19 cellular contexts compared by ENCODE assay signal in genomic region chr6:11078266-11078665, GRCh38. TPM values are rescaled to one million over a fixed set of nuclear protein-coding genes. Genes with fewer than 3 reads are reported as not detected.
DNase-seq lines count a peak whose midpoint lies in the region; ATAC-seq and TF ChIP-seq lines count a peak whose summit lies in the region.
"Had no signal": no experiment of that assay in that cellular context is flagged by ENCODE, and none has a peak within 500 bp of the region (broad histone marks: within the 10 kb centered on the region; RNA-seq: fewer than 3 reads in every experiment).

No MANE protein-coding gene starts in this region.

- no peaks in the 10 kb centered on the region for H3K79me2 ChIP-seq in Loucy (ENCODE audit: insufficient read depth, low read length)

- no peaks in the 10 kb centered on the region for H3K4me1 ChIP-seq in Loucy (ENCODE audit: insufficient read depth, low read length, poor library complexity, severe bottlenecking)
- H3K4me1 ChIP-seq: A549; BLaER1 treated with 17β-estradiol and CSF1 and Interleukin-3, amounts not matched to agents 10 nM and 100 nM; Caco-2 had no signal

- DNase-seq in OCI-M2 (lab: John Stamatoyannopoulos, UW; ENCODE audit: unreplicated experiment) (peak; percentile 25), left lobe of liver (ENCODE audit: low spot score) (no peak), substantia nigra (lab: John Stamatoyannopoulos, UW) (no peak)
- DNase-seq: AML-193; Caco-2; Calu3; CD4-positive, alpha-beta T cell; CD8-positive, alpha-beta T cell; DMS79 treated with DMSO at 0.1 percent for 48 hours; GF-D8 had no signal

- H2AFZ ChIP-seq in Loucy (ENCODE audit: low read length) = 0 out of 2 replicates have a peak overlapping the region, but pooled peaks have one; percentile 28

- TF ChIP-seq CTCF in Loucy (conservative IDR thresholded peaks at IDR 0.05; ENCODE audit: low read length) = no peak

- H3K27ac ChIP-seq in substantia nigra (ENCODE audit: low read depth, low read length, poor library complexity, severe bottlenecking) = no peak overlapping the region
- H3K27ac ChIP-seq: 22Rv1; A549; BLaER1 treated with 17β-estradiol and CSF1 and Interleukin-3, amounts not matched to agents 10 nM and 100 nM; C4-2B had no signal

- no peaks in the 10 kb centered on the region for H3K36me3 ChIP-seq in Loucy (ENCODE audit: insufficient read depth, low read length)
- H3K36me3 ChIP-seq: BLaER1 treated with 17β-estradiol and CSF1 and Interleukin-3, amounts not matched to agents 10 nM and 100 nM had no signal

- no peaks in the 10 kb centered on the region for H4K20me1 ChIP-seq in Loucy (ENCODE audit: insufficient read depth, low read length, poor library complexity, severe bottlenecking)
- H4K20me1 ChIP-seq: BLaER1 treated with 17β-estradiol and CSF1 and Interleukin-3, amounts not matched to agents 10 nM and 100 nM had no signal

- no peaks in the 10 kb centered on the region for H3K9me2 ChIP-seq in Loucy (replicated peaks; ENCODE audit: low read depth, low read length)

- no peaks in the 10 kb centered on the region for H3F3A ChIP-seq in Loucy (ENCODE audit: low read depth)

- H3K9me3 ChIP-seq in Loucy (ENCODE audit: insufficient read depth, low read depth, low read length) = no peaks in the 10 kb centered on the region
- H3K9me3 ChIP-seq: A549; BLaER1 treated with 17β-estradiol and CSF1 and Interleukin-3, amounts not matched to agents 10 nM and 100 nM; Caco-2 had no signal

- H3K4me2 ChIP-seq in Loucy (ENCODE audit: low read depth, low read length, poor library complexity, severe bottlenecking) = no peak overlapping the region
- H3K4me2 ChIP-seq: A549; BLaER1 treated with 17β-estradiol and CSF1 and Interleukin-3, amounts not matched to agents 10 nM and 100 nM had no signal

- no peak overlapping the region for H3K9ac ChIP-seq in Loucy (ENCODE audit: low read depth, low read length, poor library complexity, severe bottlenecking)
- H3K9ac ChIP-seq: BLaER1 treated with 17β-estradiol and CSF1 and Interleukin-3, amounts not matched to agents 10 nM and 100 nM had no signal

- H3K27me3 ChIP-seq in Loucy (ENCODE audit: insufficient read depth, low read length, poor library complexity, severe bottlenecking) = no peaks in the 10 kb centered on the region
- H3K27me3 ChIP-seq: BLaER1 treated with 17β-estradiol and CSF1 and Interleukin-3, amounts not matched to agents 10 nM and 100 nM had no signal

- ATAC-seq in left lobe of liver (peak; percentile 43), GM19328 (IDR thresholded peaks at IDR 0.05; ENCODE audit: unreplicated experiment) (no peak), GM18861 (IDR thresholded peaks at IDR 0.05; ENCODE audit: unreplicated experiment) (no peak)
- ATAC-seq: A549; CD8-positive, alpha-beta T cell had no signal

- no peak overlapping the region for H3K4me3 ChIP-seq in Loucy (ENCODE audit: low read length, poor library complexity, severe bottlenecking)
- H3K4me3 ChIP-seq: A549; BLaER1 treated with 17β-estradiol and CSF1 and Interleukin-3, amounts not matched to agents 10 nM and 100 nM had no signal

RNA-seq across cellular contexts. Expression of gene SMIM13, which starts 15.4 kb away (rescaled TPM):
- 5.9 TPM for total RNA-seq in left lobe of liver

RNA-seq across cellular contexts. Expression of gene ERVFRD-1, which starts 33.3 kb away (rescaled TPM):
- 0.08 TPM for total RNA-seq in left lobe of liver
- total RNA-seq: A172; B cell; Calu3; CD4-positive, alpha-beta T cell; CD8-positive, alpha-beta T cell had no signal

RNA-seq across cellular contexts. Expression of gene ELOVL2, which starts 34.2 kb away (rescaled TPM):
- 5.9 TPM for total RNA-seq in left lobe of liver
- total RNA-seq: B cell; Caco-2; CD4-positive, alpha-beta T cell; CD8-positive, alpha-beta T cell had no signal
